Comparison of ENCODE assay signal across 1 cellular context in genomic region chr19:11505504-11506100, GRCh38.
TF ChIP-seq lines count a peak whose summit lies in the region.

TSS of gene ZNF653 (minus strand) at chr19:11505839. CDS start at chr19:11505786, 53 bp downstream.

TF ChIP-seq in HepG2, 621 proteins besides CTCF, POLR2A, EP300 and RAD21 (continued from another document):
- TF ChIP-seq ARID4A (CRISPR knock-in tag; IDR thresholded peaks at IDR 0.05; ENCODE audit: borderline replicate concordance), result peak; percentile 80; the same call in 1 of the 2 replicates
- TF ChIP-seq AGO2 (optimal IDR thresholded peaks at IDR 0.05; ENCODE audit: low read depth, low read length), result peak; percentile 96
- peak; percentile 80 for TF ChIP-seq KAT8 (CRISPR knock-in tag; IDR thresholded peaks at IDR 0.05)
- TF ChIP-seq HIVEP1 (CRISPR knock-in tag; IDR thresholded peaks at IDR 0.05), result 0 out of 2 replicates have a peak, but pooled peaks have one; percentile 2
- peak; percentile 39; the same call in 1 of the 2 replicates for TF ChIP-seq THAP9 (CRISPR knock-in tag; IDR thresholded peaks at IDR 0.05; ENCODE audit: borderline replicate concordance)
- no peak for TF ChIP-seq ZNF431 (CRISPR knock-in tag; IDR thresholded peaks at IDR 0.05; ENCODE audit: borderline replicate concordance, low read depth)
- peak; percentile 21; the same call in 1 of the 2 replicates for TF ChIP-seq ZNF792 (CRISPR knock-in tag; IDR thresholded peaks at IDR 0.05)
- peak; percentile 88; the same call in 1 of the 2 replicates for TF ChIP-seq KDM5A (IDR thresholded peaks at IDR 0.05; ENCODE audit: borderline replicate concordance, low read length)
- 0 out of 2 replicates have a peak, but pooled peaks have one; percentile 49 for TF ChIP-seq ZNF546 (CRISPR knock-in tag; conservative IDR thresholded peaks at IDR 0.05)
- TF ChIP-seq KDM6A (CRISPR knock-in tag; IDR thresholded peaks at IDR 0.05; ENCODE audit: low read depth), result no peak
- TF ChIP-seq ZFY (CRISPR knock-in tag; IDR thresholded peaks at IDR 0.05), result peak; percentile 80; the same call in 1 of the 2 replicates
- no peak for TF ChIP-seq PRMT3 (CRISPR knock-in tag; IDR thresholded peaks at IDR 0.05; ENCODE audit: borderline replicate concordance, low read depth)
- TF ChIP-seq ZNF224 (CRISPR knock-in tag; IDR thresholded peaks at IDR 0.05), result no peak
- no peak for TF ChIP-seq SOX13 (IDR thresholded peaks at IDR 0.05)
- TF ChIP-seq SOX13 (CRISPR knock-in tag; conservative IDR thresholded peaks at IDR 0.05 in 1 of 2, IDR thresholded peaks at IDR 0.05 in 1 of 2), result no peak
- no peak for TF ChIP-seq ZZZ3 (CRISPR knock-in tag; IDR thresholded peaks at IDR 0.05; ENCODE audit: borderline replicate concordance)
- TF ChIP-seq HOXA3 (CRISPR knock-in tag; IDR thresholded peaks at IDR 0.05), result peak; percentile 68; the same call in 1 of the 2 replicates
- no peak for TF ChIP-seq ZBTB43 (CRISPR knock-in tag; conservative IDR thresholded peaks at IDR 0.05)
- TF ChIP-seq IKZF4 (CRISPR knock-in tag; IDR thresholded peaks at IDR 0.05; ENCODE audit: borderline replicate concordance, low read depth, not compliant biosample characterization), result no peak
- no peak for TF ChIP-seq PTBP1 (IDR thresholded peaks at IDR 0.05; ENCODE audit: low read depth, low read length, poor library complexity, severe bottlenecking)
- TF ChIP-seq HNF4A (CRISPR knock-in tag; IDR thresholded peaks at IDR 0.05), result no peak
- TF ChIP-seq ZFP82 (CRISPR knock-in tag; IDR thresholded peaks at IDR 0.05; ENCODE audit: borderline replicate concordance), result peak; percentile 66; the same call in 1 of the 2 replicates
- peak; percentile 67; the same call in 1 of the 2 replicates for TF ChIP-seq ZNF761 (CRISPR knock-in tag; conservative IDR thresholded peaks at IDR 0.05)
- TF ChIP-seq THAP11 (CRISPR knock-in tag; IDR thresholded peaks at IDR 0.05), result peak; percentile 80
- TF ChIP-seq HNRNPK (IDR thresholded peaks at IDR 0.05; ENCODE audit: low read depth, low read length, poor library complexity, severe bottlenecking), result peak; percentile 22
- TF ChIP-seq MEIS2 (CRISPR knock-in tag; IDR thresholded peaks at IDR 0.05), result 0 out of 2 replicates have a peak, but pooled peaks have one; percentile 17
- peak; percentile 64; the same call in 1 of the 2 replicates for TF ChIP-seq ZNF329 (CRISPR knock-in tag; IDR thresholded peaks at IDR 0.05; ENCODE audit: low read depth)
- TF ChIP-seq ZNF142 (CRISPR knock-in tag; IDR thresholded peaks at IDR 0.05), result peak; percentile 77; the same call in 1 of the 2 replicates
- TF ChIP-seq ZNF18 (CRISPR knock-in tag; IDR thresholded peaks at IDR 0.05; ENCODE audit: insufficient replicate concordance), result peak; percentile 28
- TF ChIP-seq POLR2G (IDR thresholded peaks at IDR 0.05; ENCODE audit: low read depth, low read length), result peak; percentile 81
- 0 out of 2 replicates have a peak, but pooled peaks have one; percentile 17 for TF ChIP-seq ZBTB33 (CRISPR knock-in tag; IDR thresholded peaks at IDR 0.05)
- TF ChIP-seq E2F1 (CRISPR knock-in tag; IDR thresholded peaks at IDR 0.05), result peak; percentile 68; the same call in 1 of the 2 replicates
- TF ChIP-seq ZNF747 (CRISPR knock-in tag; IDR thresholded peaks at IDR 0.05; ENCODE audit: borderline replicate concordance), result peak; percentile 14; the same call in 1 of the 2 replicates
- peak; percentile 76; the same call in 1 of the 2 replicates for TF ChIP-seq TFDP1 (CRISPR knock-in tag; IDR thresholded peaks at IDR 0.05; ENCODE audit: borderline replicate concordance)
TF ChIP-seq in HepG2: peak in this region for 120.
